Comparison of ENCODE assay signal across 1 cellular context in the genomic region with DNA sequence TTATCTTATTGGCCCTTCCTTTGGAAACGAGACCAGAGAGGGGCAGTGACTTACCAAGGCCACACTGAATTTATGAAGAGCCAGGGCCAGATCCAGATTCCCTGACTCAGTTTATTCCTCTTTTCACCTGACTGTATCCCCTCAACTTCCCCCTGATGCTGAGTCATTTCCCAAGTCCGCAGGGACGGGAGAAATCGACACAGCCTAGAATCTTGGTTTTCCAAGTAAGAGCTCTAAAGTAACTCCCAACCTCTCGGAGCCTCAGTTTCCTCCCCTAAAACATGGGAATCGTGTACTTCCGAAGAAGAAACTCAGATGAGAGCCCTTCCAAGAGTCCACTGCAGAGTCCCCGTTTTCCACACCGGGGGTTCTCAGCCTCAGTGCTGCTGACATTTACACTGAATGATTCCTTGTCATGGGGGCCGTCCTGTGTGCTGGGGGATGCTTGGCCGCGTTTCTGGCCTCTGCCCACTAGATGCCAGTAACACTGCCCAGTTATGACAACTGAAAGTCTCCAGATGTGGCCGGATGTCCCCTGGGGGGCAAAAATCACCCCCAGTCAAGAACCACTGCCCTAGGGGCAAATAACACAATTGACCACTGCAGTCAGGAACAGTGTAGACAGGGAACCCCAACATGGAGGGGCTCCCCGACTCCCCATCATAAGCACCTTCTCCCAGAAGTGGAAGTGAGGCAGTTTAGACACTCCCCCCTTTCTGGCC.
TF ChIP-seq lines count a peak whose summit lies in the region.

No MANE protein-coding gene starts in this region.

TF ChIP-seq in H1, 55 proteins besides CTCF, POLR2A, EP300 and RAD21:
- no peak for TF ChIP-seq SRF (IDR thresholded peaks at IDR 0.05; ENCODE audit: low read depth, low read length)
- TF ChIP-seq TAF7 (optimal IDR thresholded peaks at IDR 0.05; ENCODE audit: borderline replicate concordance, low read depth, low read length) = no peak
- no peak for TF ChIP-seq FOSL1 (IDR thresholded peaks at IDR 0.05; ENCODE audit: insufficient read depth, low read depth, low read length)
